20 cellular contexts compared by ENCODE assay signal in genomic region chr17:18002171-18002570, GRCh38.
"Had no signal": no experiment of that assay in that cellular context is flagged by ENCODE, and none has a peak within 500 bp of the region (broad histone marks: within the 10 kb centered on the region; RNA-seq: fewer than 3 reads in every experiment).

No MANE protein-coding gene starts in this region.

- DNase-seq: activated CD4-positive, alpha-beta T cell treated with anti-CD3 and anti-CD28 coated beads, Interleukin-2, amount 10 ng/mL, durations not matched to agents 24 days and 14 days; activated CD8-positive, alpha-beta T cell treated with anti-CD3 and anti-CD28 coated beads for 36 hours; activated naive CD4-positive, alpha-beta T cell treated with anti-CD3 and anti-CD28 coated beads for 36 hours; activated T-cell treated with anti-CD3 and anti-CD28 coated beads, Interleukin-2, amount 50 U/mL, for 4 hours; anterior cingulate cortex; central memory CD4-positive, alpha-beta T cell; dorsolateral prefrontal cortex; mesendoderm; naive thymus-derived CD4-positive, alpha-beta T cell; stimulated activated CD4-positive, alpha-beta T cell treated with anti-CD3 and anti-CD28 coated beads, Interleukin-2, amount 100 ng/mL, for 48 hours; stimulated activated naive CD8-positive, alpha-beta T cell treated with anti-CD3 and anti-CD28 coated beads, Interleukin-15, amount 100 ng/mL, for 72 hours; T1000; transverse colon had no signal

- ATAC-seq: activated CD8-positive, alpha-beta T cell treated with anti-CD3 and anti-CD28 coated beads for 36 hours; activated T-cell treated with anti-CD3 and anti-CD28 coated beads, Interleukin-2, amount 50 U/mL, for 4 hours; naive thymus-derived CD4-positive, alpha-beta T cell; right cardiac atrium; stimulated activated naive CD8-positive, alpha-beta T cell treated with anti-CD3 and anti-CD28 coated beads, Interleukin-15, amount 100 ng/mL, for 72 hours had no signal

- H3K27ac ChIP-seq: dorsolateral prefrontal cortex, hepatocyte, neural progenitor cell, prostate gland, skin epidermis, suprapubic skin, transverse colon, vagina had no signal

- H3K79me2 ChIP-seq: hepatocyte had no signal

- H3K27me3 ChIP-seq: dorsolateral prefrontal cortex, hepatocyte, neural progenitor cell, suprapubic skin, transverse colon, vagina had no signal

- H3K9me3 ChIP-seq: prostate gland, suprapubic skin, transverse colon, vagina had no signal

- H3K4me1 ChIP-seq: neural progenitor cell, prostate gland, vagina had no signal

- H3K4me2 ChIP-seq: hepatocyte, neural progenitor cell had no signal

- H2AFZ ChIP-seq: hepatocyte, neural progenitor cell had no signal

- H3K4me3 ChIP-seq: dorsolateral prefrontal cortex, hepatocyte, neural progenitor cell, prostate gland, skin epidermis, suprapubic skin, transverse colon, vagina had no signal

- H3K36me3 ChIP-seq: neural progenitor cell, prostate gland, transverse colon, vagina had no signal
